ENCODE assay signal across 23 cellular contexts in genomic region chr2:200138386-200139184, GRCh38.
DNase-seq lines count a peak whose midpoint lies in the region; ATAC-seq, FAIRE-seq and TF ChIP-seq lines count a peak whose summit lies in the region.
"Had no signal": no experiment of that assay in that cellular context is flagged by ENCODE, and none has a peak within 500 bp of the region (broad histone marks: within the 10 kb centered on the region; RNA-seq: fewer than 3 reads in every experiment).

No MANE protein-coding gene starts in this region.

- TF ChIP-seq POLR2A in HepG2 (IDR thresholded peaks at IDR 0.05; ENCODE audit: insufficient read depth in 1 of 2, low read depth in 2 of 2, low read length in 2 of 2) = no peak
- TF ChIP-seq POLR2A in right lobe of liver (IDR thresholded peaks at IDR 0.05) = no peak

- peaks cover 5% of the 10 kb centered on the region for H3F3A ChIP-seq in neural progenitor cell (ENCODE audit: low read depth)

- intact Hi-C loops in HepG2 (cut with micrococcal nuclease; ENCODE audit: unreplicated experiment) (no loop called here), right lobe of liver (cut with DNase I) (no loop called here)
- intact Hi-C loops in activated CD4-positive, alpha-beta memory T cell treated with anti-CD3 and anti-CD28 coated beads for 36 hours (cut with micrococcal nuclease) = no loop called here

- H3K79me2 ChIP-seq in HepG2 (ENCODE audit: insufficient read depth, low read length) (no peaks in the 10 kb centered on the region), neural progenitor cell (ENCODE audit: low read depth) (no peaks in the 10 kb centered on the region)

- POLR2A ChIA-PET in HepG2 (lab: Yijun Ruan, JAX) = no interaction called here
- POLR2A ChIA-PET in activated CD4-positive, alpha-beta memory T cell treated with anti-CD3 and anti-CD28 coated beads for 36 hours (lab: Charles Lee) = no interaction called here

- no peak for FAIRE-seq in HepG2 (lab: Jason Lieb, UNC)

- H3K4me2 ChIP-seq in HepG2 (ENCODE audit: low read depth, low read length) (no peak overlapping the region), neural progenitor cell (no peak overlapping the region)

- no peak for TF ChIP-seq CTCF in HepG2 (CRISPR knock-in tag; IDR thresholded peaks at IDR 0.05)
- TF ChIP-seq CTCF in right lobe of liver (IDR thresholded peaks at IDR 0.05) = no peak
- TF ChIP-seq CTCF in fibroblast of pulmonary artery (IDR thresholded peaks at IDR 0.05; ENCODE audit: low read length, missing control alignments) = no peak
- no peak for TF ChIP-seq CTCF in neural progenitor cell (IDR thresholded peaks at IDR 0.05)

- peaks cover 15% of the 10 kb centered on the region for H3K9me3 Mint-ChIP-seq in neural progenitor cell
- H3K9me3 Mint-ChIP-seq in activated CD4-positive, alpha-beta memory T cell treated with anti-CD3 and anti-CD28 coated beads for 36 hours = no peaks in the 10 kb centered on the region
- H3K9me3 Mint-ChIP-seq: activated naive CD4-positive, alpha-beta T cell treated with anti-CD3 and anti-CD28 coated beads, Interleukin-2, amount 10 ng/mL, durations not matched to agents 7 days and 5 days; activated T-cell treated with anti-CD3 and anti-CD28 coated beads, Interleukin-2, amount 50 U/mL, for 72 hours; T-helper 1 cell treated with Interleukin-12 subunit alpha and Interleukin-12 subunit beta and Interleukin-4 antibody, amounts not matched to agents 30 μg/mL and 1 μg/mL, for 36 hours had no signal

- H2AFZ ChIP-seq in HepG2 (ENCODE audit: low read length) (no peak overlapping the region), neural progenitor cell (replicated peaks) (no peak overlapping the region)

- H3K4me3 ChIP-seq in HepG2 (replicated peaks in 1 of 3; ENCODE audit: insufficient read depth in 1 of 3, low read depth in 2 of 3, low read length in 3 of 3) (no peak overlapping the region), right lobe of liver (no peak overlapping the region), fibroblast of pulmonary artery (replicated peaks; ENCODE audit: low read depth, low read length) (no peak overlapping the region), neural progenitor cell (no peak overlapping the region)
- H3K4me3 ChIP-seq: body of pancreas, coronary artery, left lung, Peyer's patch had no signal

- H4K20me1 ChIP-seq in HepG2 (ENCODE audit: insufficient read depth, low read length) = no peaks in the 10 kb centered on the region
- no peaks in the 10 kb centered on the region for H4K20me1 ChIP-seq in neural progenitor cell (ENCODE audit: low read depth)

- H3K27me3 ChIP-seq in HepG2 (ENCODE audit: control insufficient read depth in 1 of 2, insufficient read depth in 2 of 2, low read length in 2 of 2) (no peaks in the 10 kb centered on the region), right lobe of liver (no peaks in the 10 kb centered on the region), neural progenitor cell (no peaks in the 10 kb centered on the region)
- H3K27me3 ChIP-seq: body of pancreas, left lung, Peyer's patch had no signal

- peak overlapping the region; percentile 88 for H3K27ac Mint-ChIP-seq in neural progenitor cell
- no peak overlapping the region for H3K27ac Mint-ChIP-seq in activated CD4-positive, alpha-beta memory T cell treated with anti-CD3 and anti-CD28 coated beads for 36 hours
- H3K27ac Mint-ChIP-seq: activated naive CD4-positive, alpha-beta T cell treated with anti-CD3 and anti-CD28 coated beads, Interleukin-2, amount 10 ng/mL, durations not matched to agents 7 days and 5 days; activated T-cell treated with anti-CD3 and anti-CD28 coated beads, Interleukin-2, amount 50 U/mL, for 72 hours; T-helper 1 cell treated with Interleukin-12 subunit alpha and Interleukin-12 subunit beta and Interleukin-4 antibody, amounts not matched to agents 30 μg/mL and 1 μg/mL, for 36 hours had no signal

- TF ChIP-seq EP300 in HepG2 (IDR thresholded peaks at IDR 0.05; ENCODE audit: low read depth in 2 of 2, low read length in 2 of 2) (no peak), HepG2 (CRISPR knock-in tag; IDR thresholded peaks at IDR 0.05; ENCODE audit: borderline replicate concordance) (no peak)

- peaks cover 42% of the 10 kb centered on the region for H3K4me1 Mint-ChIP-seq in neural progenitor cell
- no peaks in the 10 kb centered on the region for H3K4me1 Mint-ChIP-seq in activated CD4-positive, alpha-beta memory T cell treated with anti-CD3 and anti-CD28 coated beads for 36 hours (ENCODE audit: low read depth)
- H3K4me1 Mint-ChIP-seq: activated naive CD4-positive, alpha-beta T cell treated with anti-CD3 and anti-CD28 coated beads, Interleukin-2, amount 10 ng/mL, durations not matched to agents 7 days and 5 days had no signal

- no peak overlapping the region for H3K9ac ChIP-seq in HepG2 (ENCODE audit: insufficient read depth, low read depth, low read length)
- H3K9ac ChIP-seq in neural progenitor cell = no peak overlapping the region

- ATAC-seq in HepG2 (peak; percentile 36; the same call in 2 of the 3 replicates), right lobe of liver (no peak), HG03135 (IDR thresholded peaks at IDR 0.05; ENCODE audit: unreplicated experiment) (no peak)
- ATAC-seq: activated T-cell treated with anti-CD3 and anti-CD28 coated beads, Interleukin-2, amount 50 U/mL, for 72 hours; body of pancreas; left lung had no signal

- H3K4me3 Mint-ChIP-seq in neural progenitor cell = no peak overlapping the region
- H3K4me3 Mint-ChIP-seq in activated CD4-positive, alpha-beta memory T cell treated with anti-CD3 and anti-CD28 coated beads for 36 hours = no peak overlapping the region
- H3K4me3 Mint-ChIP-seq: activated naive CD4-positive, alpha-beta T cell treated with anti-CD3 and anti-CD28 coated beads, Interleukin-2, amount 10 ng/mL, durations not matched to agents 7 days and 5 days; activated T-cell treated with anti-CD3 and anti-CD28 coated beads, Interleukin-2, amount 50 U/mL, for 72 hours; T-helper 1 cell treated with Interleukin-12 subunit alpha and Interleukin-12 subunit beta and Interleukin-4 antibody, amounts not matched to agents 30 μg/mL and 1 μg/mL, for 36 hours had no signal

- CTCF ChIA-PET in HepG2 (lab: Yijun Ruan, JAX; ENCODE audit: low intra/inter-chr PET ratio, low total read pairs) = no interaction called here
- CTCF ChIA-PET in activated CD4-positive, alpha-beta memory T cell treated with anti-CD3 and anti-CD28 coated beads for 36 hours (lab: Charles Lee) = interaction anchor here (0.8 kb wide), 1 partner anchor 12 kb away, joined by 3 read pairs; no protein-coding TSS in a partner anchor

- H3K27me3 Mint-ChIP-seq in neural progenitor cell (ENCODE audit: insufficient read depth, low read depth) = no peaks in the 10 kb centered on the region
- H3K27me3 Mint-ChIP-seq in activated CD4-positive, alpha-beta memory T cell treated with anti-CD3 and anti-CD28 coated beads for 36 hours = no peaks in the 10 kb centered on the region

- DNase-seq in HepG2 (ENCODE audit: low spot score) = no peak
- no peak for DNase-seq in right lobe of liver
- peak; percentile 36 for DNase-seq in fibroblast of pulmonary artery (ENCODE audit: low read depth)
- DNase-seq in neural progenitor cell (ENCODE audit: low spot score) = no peak
- no peak for DNase-seq in NCI-H2196 (lab: John Stamatoyannopoulos, UW; ENCODE audit: unreplicated experiment)
- no peak for DNase-seq in NCI-H1092 treated with DMSO at 0.1 percent for 48 hours (lab: John Stamatoyannopoulos, UW)
- no peak for DNase-seq in activated CD4-positive, alpha-beta memory T cell treated with anti-CD3 and anti-CD28 coated beads for 36 hours
- DNase-seq: activated CD4-positive, alpha-beta T cell treated with anti-CD3 and anti-CD28 coated beads for 48 hours; activated naive CD4-positive, alpha-beta T cell treated with anti-CD3 and anti-CD28 coated beads, Interleukin-2, amount 10 ng/mL, durations not matched to agents 7 days and 5 days; activated T-cell treated with anti-CD3 and anti-CD28 coated beads, Interleukin-2, amount 50 U/mL, for 72 hours; body of pancreas; glutamatergic neuron; GOT3; left lung; NCI-H1105 treated with DMSO at 0.1 percent for 48 hours; NCI-H510A treated with DMSO at 0.1 percent for 48 hours; Peyer's patch; stimulated activated CD4-positive, alpha-beta T cell treated with anti-CD3 and anti-CD28 coated beads, Interleukin-4, amount 100 ng/mL, for 1 hour; stimulated activated naive CD4-positive, alpha-beta T cell treated with Interleukin-2 at 50 U/mL for 16 hours had no signal

- peaks cover 2% of the 10 kb centered on the region for H3K36me3 Mint-ChIP-seq in neural progenitor cell
- H3K36me3 Mint-ChIP-seq in activated CD4-positive, alpha-beta memory T cell treated with anti-CD3 and anti-CD28 coated beads for 36 hours = no peaks in the 10 kb centered on the region
- H3K36me3 Mint-ChIP-seq: activated naive CD4-positive, alpha-beta T cell treated with anti-CD3 and anti-CD28 coated beads, Interleukin-2, amount 10 ng/mL, durations not matched to agents 7 days and 5 days had no signal

- peaks cover 12% of the 10 kb centered on the region for H3K4me1 ChIP-seq in HepG2 (ENCODE audit: insufficient read depth, low read length)
- H3K4me1 ChIP-seq in right lobe of liver = no peaks in the 10 kb centered on the region
- peaks cover 13% of the 10 kb centered on the region for H3K4me1 ChIP-seq in neural progenitor cell
- H3K4me1 ChIP-seq: left lung had no signal

- in situ Hi-C loops in HepG2 (cut with HindIII; ENCODE audit: extremely low pct_ligation_motif_present, low pct_unique_long_range_greater_than_20kb) = no loop called here

- no TSS peak for BruUV-seq in HepG2 (replicated peaks; lab: Mats Ljungman, UMichigan)

- no peak for TF ChIP-seq RAD21 in HepG2 (CRISPR knock-in tag; IDR thresholded peaks at IDR 0.05)

- WGBS in HepG2 (ENCODE audit: low lambda C conversion rate) = 46% methylated on average over 2 of the region's 2 CpGs
- WGBS in right lobe of liver (ENCODE audit: insufficient coverage, low coverage, low lambda C conversion rate, missing lambda C conversion rate) = 97% methylated on average over 2 of the region's 2 CpGs

- peaks cover 9% of the 10 kb centered on the region; the same call in 1 of the 2 replicates for H3K9me3 ChIP-seq in HepG2 (ENCODE audit: low read length)
- H3K9me3 ChIP-seq in right lobe of liver = peaks cover 0 to 2% (median 0%) of the 10 kb centered on the region in 4 donors
- no peaks in the 10 kb centered on the region for H3K9me3 ChIP-seq in neural progenitor cell (ENCODE audit: low read depth)
- H3K9me3 ChIP-seq: body of pancreas, left lung, Peyer's patch had no signal

- H3K36me3 ChIP-seq in HepG2 (replicated peaks in 1 of 2; ENCODE audit: control insufficient read depth in 1 of 2, insufficient read depth in 2 of 2, low read length in 2 of 2) (no peaks in the 10 kb centered on the region), right lobe of liver (no peaks in the 10 kb centered on the region), neural progenitor cell (no peaks in the 10 kb centered on the region)
- H3K36me3 ChIP-seq: left lung, Peyer's patch had no signal

- H3K27ac ChIP-seq in HepG2 (ENCODE audit: extremely low read length, insufficient read depth, low read length) = no peak overlapping the region
- H3K27ac ChIP-seq in right lobe of liver = no peak overlapping the region
- H3K27ac ChIP-seq in neural progenitor cell = no peak overlapping the region
- H3K27ac ChIP-seq: 22Rv1, coronary artery, left lung, Peyer's patch had no signal

TF ChIP-seq in HepG2, 621 proteins besides CTCF, POLR2A, EP300 and RAD21 (continues in another document):
- TF ChIP-seq TEAD3 (CRISPR knock-in tag; optimal IDR thresholded peaks at IDR 0.05; ENCODE audit: borderline replicate concordance) = no peak
